11 cellular contexts compared by ENCODE assay signal in genomic region chr1:11748294-11749202, GRCh38. TPM values are rescaled to one million over a fixed set of nuclear protein-coding genes. Genes with fewer than 3 reads are reported as not detected.
A peak's percentile ranks its signal among the peaks of the same experiment; 100 is the strongest.
DNase-seq lines count a peak whose midpoint lies in the region; ATAC-seq and TF ChIP-seq lines count a peak whose summit lies in the region.
"Had no signal": no experiment of that assay in that cellular context is flagged by ENCODE, and none has a peak within 500 bp of the region (broad histone marks: within the 10 kb centered on the region; RNA-seq: fewer than 3 reads in every experiment).

No MANE protein-coding gene starts in this region.

- no peaks in the 10 kb centered on the region for H3K9me3 Mint-ChIP-seq in WTC11
- H3K9me3 Mint-ChIP-seq in natural killer cell treated with Interleukin-12 subunit alpha and Interleukin-12 subunit beta and Interleukin-15 and Interleukin-18, amount 100 ng/mL, for 72 hours = no peaks in the 10 kb centered on the region
- H3K9me3 Mint-ChIP-seq: activated T-helper 17 cell treated with anti-CD3 and anti-CD28 coated beads, Interleukin-2, amount 50 U/mL, for 72 hours; mesothelial cell of epicardium had no signal

- CTCF ChIA-PET in WTC11 (lab: Charles Lee) = interaction anchor here (0.5 to 2.4 kb wide), 10 partner anchors 12 to 124 kb away, joined by 3 to 10 read pairs (median 4); partner anchors contain the start of gene FBXO6

- no peak overlapping the region for H3K4me3 Mint-ChIP-seq in WTC11
- H3K4me3 Mint-ChIP-seq in natural killer cell treated with Interleukin-12 subunit alpha and Interleukin-12 subunit beta and Interleukin-15 and Interleukin-18, amount 100 ng/mL, for 72 hours = peak overlapping the region; percentile 80
- H3K4me3 Mint-ChIP-seq: activated T-helper 17 cell treated with anti-CD3 and anti-CD28 coated beads, Interleukin-2, amount 50 U/mL, for 72 hours; mesothelial cell of epicardium had no signal

- H3K4me3 ChIP-seq in MG63 = no peak overlapping the region
- H3K4me3 ChIP-seq: cardiac muscle cell, gastroesophageal sphincter had no signal

- no peaks in the 10 kb centered on the region for H3K27me3 Mint-ChIP-seq in WTC11 (ENCODE audit: low read depth)
- no peaks in the 10 kb centered on the region for H3K27me3 Mint-ChIP-seq in natural killer cell treated with Interleukin-12 subunit alpha and Interleukin-12 subunit beta and Interleukin-15 and Interleukin-18, amount 100 ng/mL, for 72 hours
- H3K27me3 Mint-ChIP-seq: activated T-helper 17 cell treated with anti-CD3 and anti-CD28 coated beads, Interleukin-2, amount 50 U/mL, for 72 hours had no signal

- H3K27ac Mint-ChIP-seq in WTC11 = peak overlapping the region; percentile 61; the same call in 1 of the 2 replicates
- H3K27ac Mint-ChIP-seq in natural killer cell treated with Interleukin-12 subunit alpha and Interleukin-12 subunit beta and Interleukin-15 and Interleukin-18, amount 100 ng/mL, for 72 hours = peak overlapping the region; percentile 94 to 95
- H3K27ac Mint-ChIP-seq: activated T-helper 17 cell treated with anti-CD3 and anti-CD28 coated beads, Interleukin-2, amount 50 U/mL, for 72 hours; mesothelial cell of epicardium had no signal

- peaks cover 8% of the 10 kb centered on the region; the same call in 1 of the 2 replicates for H3K36me3 ChIP-seq in MG63

- no peak for DNase-seq in WTC11 (ENCODE audit: low spot score)
- no peak for DNase-seq in natural killer cell treated with Interleukin-12 subunit alpha and Interleukin-12 subunit beta and Interleukin-15 and Interleukin-18, amount 100 ng/mL, for 72 hours (ENCODE audit: low spot score)
- DNase-seq in amniotic stem cell (lab: John Stamatoyannopoulos, UW) = no peak
- no peak for DNase-seq in MG63
- no peak for DNase-seq in kidney glomerular epithelial cell (lab: John Stamatoyannopoulos, UW)

- H3K36me3 Mint-ChIP-seq in WTC11 = peaks cover 24% of the 10 kb centered on the region
- H3K36me3 Mint-ChIP-seq in natural killer cell treated with Interleukin-12 subunit alpha and Interleukin-12 subunit beta and Interleukin-15 and Interleukin-18, amount 100 ng/mL, for 72 hours = peaks cover 17% of the 10 kb centered on the region

- H3K27me3 ChIP-seq in MG63 = no peaks in the 10 kb centered on the region
- H3K27me3 ChIP-seq: cardiac muscle cell had no signal

- POLR2A ChIA-PET in WTC11 (lab: Charles Lee) = no interaction called here

- peak; percentile 18 for ATAC-seq in GM21390 (IDR thresholded peaks at IDR 0.05; ENCODE audit: unreplicated experiment)
- ATAC-seq in WTC11 = no peak
- peak; percentile 66 to 74 for ATAC-seq in natural killer cell treated with Interleukin-12 subunit alpha and Interleukin-12 subunit beta and Interleukin-15 and Interleukin-18, amount 100 ng/mL, for 72 hours

- H3K9me3 ChIP-seq in MG63 = no peaks in the 10 kb centered on the region
- H3K9me3 ChIP-seq: gastroesophageal sphincter, SK-N-SH had no signal

- TF ChIP-seq CTCF in WTC11 (IDR thresholded peaks at IDR 0.05) = no peak

- peaks cover 23% of the 10 kb centered on the region for H3K4me1 Mint-ChIP-seq in WTC11
- peaks cover 26 to 33% of the 10 kb centered on the region in 2 donors for H3K4me1 Mint-ChIP-seq in natural killer cell treated with Interleukin-12 subunit alpha and Interleukin-12 subunit beta and Interleukin-15 and Interleukin-18, amount 100 ng/mL, for 72 hours (ENCODE audit: low read depth in 2 of 2)
- H3K4me1 Mint-ChIP-seq: activated T-helper 17 cell treated with anti-CD3 and anti-CD28 coated beads, Interleukin-2, amount 50 U/mL, for 72 hours had no signal

TF ChIP-seq in WTC11, 78 proteins besides CTCF, POLR2A, EP300 and RAD21:
- TF ChIP-seq ELF4 (CRISPR knock-in tag; IDR thresholded peaks at IDR 0.05; ENCODE audit: low read depth) = no peak
- TF ChIP-seq PRRX2 (CRISPR knock-in tag; IDR thresholded peaks at IDR 0.05) = no peak
- no peak for TF ChIP-seq MXD4 (CRISPR knock-in tag; IDR thresholded peaks at IDR 0.05; ENCODE audit: borderline replicate concordance)
- TF ChIP-seq NR2C2 (CRISPR knock-in tag; IDR thresholded peaks at IDR 0.05) = no peak
- no peak for TF ChIP-seq IRF2 (CRISPR knock-in tag; IDR thresholded peaks at IDR 0.05; ENCODE audit: borderline replicate concordance, low read depth)
- no peak for TF ChIP-seq E2F1 (CRISPR knock-in tag; IDR thresholded peaks at IDR 0.05)
- TF ChIP-seq PREB (CRISPR knock-in tag; IDR thresholded peaks at IDR 0.05; ENCODE audit: borderline replicate concordance) = no peak

RNA-seq across cellular contexts. Expression of gene AGTRAP, which starts 12.6 kb away (rescaled TPM):
- 81.6 to 102 TPM (median 101 TPM) in 3 replicates for total RNA-seq in WTC11 (2021)
- 10 to 100 TPM; 40.3 to 52.0 TPM for total RNA-seq in natural killer cell treated with Interleukin-12 subunit alpha and Interleukin-12 subunit beta and Interleukin-15 and Interleukin-18, amount 100 ng/mL, for 72 hours
- total RNA-seq in MG63 (2014; rRNA removed; shearing (Covaris generic); ENCODE audit: low replicate concordance) = 43.5 and 53.7 TPM in 2 replicates

RNA-seq across cellular contexts. Expression of gene C1orf167, which starts 13.4 kb away (rescaled TPM):
- 1.2 to 3.1 TPM (median 2.8 TPM) in 3 replicates for total RNA-seq in WTC11 (2021)
- total RNA-seq in natural killer cell treated with Interleukin-12 subunit alpha and Interleukin-12 subunit beta and Interleukin-15 and Interleukin-18, amount 100 ng/mL, for 72 hours = not detected
- total RNA-seq in MG63 (2014; rRNA removed; shearing (Covaris generic); ENCODE audit: low replicate concordance) = not detected in 2 replicates
- total RNA-seq: activated T-helper 17 cell treated with anti-CD3 and anti-CD28 coated beads, Interleukin-2, amount 50 U/mL, for 72 hours had no signal

RNA-seq across cellular contexts. Expression of gene DRAXIN, which starts 57.0 kb away (rescaled TPM):
- total RNA-seq in WTC11 (2021) = 12.0 to 13.4 TPM (median 13.3 TPM) in 3 replicates
- total RNA-seq in natural killer cell treated with Interleukin-12 subunit alpha and Interleukin-12 subunit beta and Interleukin-15 and Interleukin-18, amount 100 ng/mL, for 72 hours = 10 to 100 TPM; 29.3 to 41.5 TPM
- total RNA-seq in MG63 (2014; rRNA removed; shearing (Covaris generic); ENCODE audit: low replicate concordance) = 0.36 TPM in 1 of 2 replicates, not detected in the other

RNA-seq across cellular contexts. Expression of gene MTHFR, which starts 57.2 kb away (rescaled TPM):
- total RNA-seq in WTC11 (2021) = 19.4 to 23.4 TPM (median 22.6 TPM) in 3 replicates
- total RNA-seq in natural killer cell treated with Interleukin-12 subunit alpha and Interleukin-12 subunit beta and Interleukin-15 and Interleukin-18, amount 100 ng/mL, for 72 hours = 10 to 100 TPM; 25.7 to 30.4 TPM
- 3.8 and 7.8 TPM in 2 replicates for total RNA-seq in MG63 (2014; rRNA removed; shearing (Covaris generic); ENCODE audit: low replicate concordance)

RNA-seq across cellular contexts. Expression of gene CLCN6, which starts 57.4 kb away (rescaled TPM):
- total RNA-seq in WTC11 (2021) = 20.0 to 22.3 TPM (median 20.8 TPM) in 3 replicates
- total RNA-seq in natural killer cell treated with Interleukin-12 subunit alpha and Interleukin-12 subunit beta and Interleukin-15 and Interleukin-18, amount 100 ng/mL, for 72 hours = 10 to 100 TPM; 15.0 to 31.0 TPM
- total RNA-seq in MG63 (2014; rRNA removed; shearing (Covaris generic); ENCODE audit: low replicate concordance) = 1.5 and 6.1 TPM in 2 replicates
